Comparison of ENCODE assay signal across 15 cellular contexts in genomic region chr15:58314593-58315216, GRCh38.
A peak's percentile ranks its signal among the peaks of the same experiment; 100 is the strongest.
DNase-seq lines count a peak whose midpoint lies in the region; ATAC-seq and TF ChIP-seq lines count a peak whose summit lies in the region.
"Had no signal": no experiment of that assay in that cellular context is flagged by ENCODE, and none has a peak within 500 bp of the region (broad histone marks: within the 10 kb centered on the region; RNA-seq: fewer than 3 reads in every experiment).

No MANE protein-coding gene starts in this region.

- peak overlapping the region; percentile 0 for H3K4me3 Mint-ChIP-seq in central memory CD8-positive, alpha-beta T cell
- H3K4me3 Mint-ChIP-seq: naive B cell had no signal

- CTCF ChIA-PET in OCI-LY7 (lab: Charles Lee; ENCODE audit: unreplicated experiment): no interaction called here

- no peaks in the 10 kb centered on the region for H3K9me2 ChIP-seq in OCI-LY7 (ENCODE audit: insufficient read depth, low read length)
- H3K9me2 ChIP-seq: SK-N-SH had no signal

- H3K79me2 ChIP-seq in OCI-LY7 (ENCODE audit: insufficient read depth, low read depth, low read length): no peaks in the 10 kb centered on the region

- no peaks in the 10 kb centered on the region for H4K20me1 ChIP-seq in OCI-LY7 (ENCODE audit: insufficient read depth, low read length)

- BruUV-seq in OCI-LY7 (replicated peaks; lab: Mats Ljungman, UMichigan): no TSS peak

- H3K27ac Mint-ChIP-seq in central memory CD8-positive, alpha-beta T cell (ENCODE audit: low read depth): peak overlapping the region; percentile 92

- intact Hi-C loops in left ventricle myocardium inferior (cut with micrococcal nuclease) (no loop called here), cardiac septum (cut with DNase I) (no loop called here), OCI-LY7 (cut with micrococcal nuclease; ENCODE audit: unreplicated experiment) (no loop called here), right cardiac atrium (cut with DNase I) (no loop called here)

- H3K36me3 Mint-ChIP-seq in central memory CD8-positive, alpha-beta T cell (ENCODE audit: insufficient read depth): peaks cover 4% of the 10 kb centered on the region
- H3K36me3 Mint-ChIP-seq: naive B cell had no signal

- H3K9me3 Mint-ChIP-seq in central memory CD8-positive, alpha-beta T cell: no peaks in the 10 kb centered on the region
- H3K9me3 Mint-ChIP-seq: naive B cell had no signal

- no peaks in the 10 kb centered on the region for H3K27me3 Mint-ChIP-seq in central memory CD8-positive, alpha-beta T cell
- H3K27me3 Mint-ChIP-seq: naive B cell had no signal

- H3K4me1 Mint-ChIP-seq in central memory CD8-positive, alpha-beta T cell: peaks cover 41% of the 10 kb centered on the region

- H3K4me3 ChIP-seq in left ventricle myocardium inferior (no peak overlapping the region), OCI-LY7 (ENCODE audit: low read depth, low read length, poor library complexity, severe bottlenecking) (no peak overlapping the region), right cardiac atrium (ENCODE audit: low read length) (no peak overlapping the region)
- H3K4me3 ChIP-seq: gastroesophageal sphincter, lower lobe of right lung, psoas muscle had no signal

- peak; percentile 59 for ATAC-seq in central memory CD8-positive, alpha-beta T cell (replicated peaks; ENCODE audit: extremely low read depth, poor library complexity, severe bottlenecking)
- no peak for ATAC-seq in right cardiac atrium
- ATAC-seq: gastroesophageal sphincter, lower lobe of right lung, psoas muscle had no signal

- H3K36me3 ChIP-seq in left ventricle myocardium inferior (no peaks in the 10 kb centered on the region), OCI-LY7 (ENCODE audit: insufficient read depth, low read length) (no peaks in the 10 kb centered on the region)
- H3K36me3 ChIP-seq: gastroesophageal sphincter, lower lobe of right lung had no signal

- DNase-seq in left ventricle myocardium inferior: no peak
- DNase-seq in cardiac septum (ENCODE audit: low spot score): no peak
- peak; percentile 17 for DNase-seq in OCI-LY7 (ENCODE audit: low spot score)
- DNase-seq in central memory CD8-positive, alpha-beta T cell (ENCODE audit: low spot score in 2 of 2): no peak
- DNase-seq in NCI-H2107 (lab: John Stamatoyannopoulos, UW): no peak
- no peak for DNase-seq in NK-92 treated with Interleukin-12 subunit alpha and Interleukin-12 subunit beta, amount 100 ng/mL, for 24 hours (lab: John Stamatoyannopoulos, UW)
- DNase-seq in right cardiac atrium: no peak
- DNase-seq in AML-193 (lab: John Stamatoyannopoulos, UW): no peak
- DNase-seq: lower lobe of right lung; naive B cell; NCI-H446; psoas muscle; SK-N-SH; stimulated activated CD4-positive, alpha-beta T cell treated with anti-CD3 and anti-CD28 coated beads, Interleukin-12 subunit alpha, Interleukin-12 subunit beta, amount 100 ng/mL, for 4 hours had no signal

- TF ChIP-seq CTCF in left ventricle myocardium inferior (IDR thresholded peaks at IDR 0.05; ENCODE audit: borderline replicate concordance): no peak
- TF ChIP-seq CTCF in OCI-LY7 (conservative IDR thresholded peaks at IDR 0.05; ENCODE audit: low read length): no peak

- H3K9me3 ChIP-seq in left ventricle myocardium inferior (replicated peaks): no peaks in the 10 kb centered on the region
- H3K9me3 ChIP-seq in OCI-LY7 (ENCODE audit: low read length): no peaks in the 10 kb centered on the region
- no peaks in the 10 kb centered on the region for H3K9me3 ChIP-seq in right cardiac atrium (ENCODE audit: control insufficient read depth, low read length)
- H3K9me3 ChIP-seq: gastroesophageal sphincter, lower lobe of right lung, psoas muscle, SK-N-SH had no signal

- POLR2A ChIA-PET in OCI-LY7 (lab: Charles Lee): no interaction called here

- H2AFZ ChIP-seq in OCI-LY7 (ENCODE audit: low read length): peak overlapping the region; percentile 98

- H3K4me2 ChIP-seq in OCI-LY7 (ENCODE audit: low read length): peak overlapping the region; percentile 43
- H3K4me2 ChIP-seq: SK-N-SH had no signal

- H3K27me3 ChIP-seq in left ventricle myocardium inferior (ENCODE audit: low read depth): no peaks in the 10 kb centered on the region
- H3K27me3 ChIP-seq in right cardiac atrium (ENCODE audit: control insufficient read depth, insufficient read depth): no peaks in the 10 kb centered on the region
- H3K27me3 ChIP-seq: gastroesophageal sphincter had no signal

- peaks cover 27% of the 10 kb centered on the region for H3K4me1 ChIP-seq in left ventricle myocardium inferior
- peaks cover 15% of the 10 kb centered on the region for H3K4me1 ChIP-seq in OCI-LY7 (ENCODE audit: insufficient read depth, low read length, poor library complexity, severe bottlenecking)
- peaks cover 7% of the 10 kb centered on the region for H3K4me1 ChIP-seq in right cardiac atrium (ENCODE audit: control insufficient read depth, insufficient read depth, low read length)
- H3K4me1 ChIP-seq: lower lobe of right lung had no signal

- WGBS in right cardiac atrium: 59% methylated on average over 4 of the region's 4 CpGs

- H3K27ac ChIP-seq in left ventricle myocardium inferior (replicated peaks): peak overlapping the region; percentile 49
- H3K27ac ChIP-seq in OCI-LY7 (ENCODE audit: low read depth, low read length, poor library complexity, severe bottlenecking): no peak overlapping the region
- H3K27ac ChIP-seq in right cardiac atrium (ENCODE audit: low read length): no peak overlapping the region
- H3K27ac ChIP-seq: gastroesophageal sphincter, lower lobe of right lung, psoas muscle had no signal
